Comparison of ENCODE assay signal across 8 cellular contexts in genomic region chr5:179732412-179732917, GRCh38. TPM values are rescaled to one million over a fixed set of nuclear protein-coding genes. Genes with fewer than 3 reads are reported as not detected.
DNase-seq lines count a peak whose midpoint lies in the region; ATAC-seq, FAIRE-seq and TF ChIP-seq lines count a peak whose summit lies in the region.

TSS of gene MAML1 (plus strand) at chr5:179732822. CDS start at chr5:179733113, 291 bp downstream.

- no peak for TF ChIP-seq CTCF in psoas muscle (IDR thresholded peaks at IDR 0.05)

- no peak for FAIRE-seq in urothelium cell line (lab: Jason Lieb, UNC)

- intact Hi-C loops in T-helper 2 cell treated with Interferon-gamma antibody and Interleukin-4, amounts not matched to agents 100 ng/mL and 5 ng/mL, for 36 hours (cut with micrococcal nuclease): loop anchor here (1.0 to 10.0 kb wide), 9 partner anchors 30 to 1072 kb away; partner anchors contain the start of genes CANX, HNRNPH1, MGAT1 and MGAT4B
- intact Hi-C loops in left ventricle myocardium superior (cut with micrococcal nuclease) (loop anchor here (2.0 kb wide), 1 partner anchor 34 kb away; the partner anchor contains the start of gene CANX), psoas muscle (cut with DNase I) (loop anchor here (1.0 to 5.0 kb wide), 3 partner anchors 34 to 87 kb away; partner anchors contain the start of gene CANX (in 2 of the 2))

- H3K4me1 ChIP-seq in psoas muscle: peaks cover 43% of the 10 kb centered on the region

- DNase-seq in NCI-H187 treated with DMSO at 0.1 percent for 48 hours (lab: John Stamatoyannopoulos, UW) (peak; percentile 86), anterior cingulate cortex (lab: John Stamatoyannopoulos, UW) (peak; percentile 87 to 100 (median 99)), left ventricle myocardium superior (peak; percentile 100), psoas muscle (peak; percentile 100), urothelium cell line (ENCODE audit: low spot score) (peak; percentile 99)

- no peaks in the 10 kb centered on the region for H3K27me3 ChIP-seq in psoas muscle (ENCODE audit: insufficient read depth in 3 of 3, low read length in 2 of 3)

- ATAC-seq in GM18499 (IDR thresholded peaks at IDR 0.05; ENCODE audit: insufficient read depth, unreplicated experiment) (peak; percentile 94), HG02943 (IDR thresholded peaks at IDR 0.05; ENCODE audit: low read depth, unreplicated experiment) (peak; percentile 96), left ventricle myocardium superior (peak; percentile 99), psoas muscle (peak; percentile 97 to 99 (median 98))

- 0 to 1% (median 1%) methylated on average over 41 of the region's 41 CpGs for WGBS in psoas muscle, 3 donors

- H3K4me3 ChIP-seq in psoas muscle: peak within 1 kb of the TSS; percentile 73

- H3K36me3 ChIP-seq in psoas muscle (ENCODE audit: insufficient read depth in 1 of 2, low read depth in 1 of 2): peaks cover 8 to 37% of the 10 kb centered on the region in 2 donors

- peak within 1 kb of the TSS; percentile 94 for H3K27ac ChIP-seq in psoas muscle

- H3K9me3 ChIP-seq in psoas muscle: no peaks in the 10 kb centered on the region

RNA-seq across cellular contexts. Expression of gene MAML1, which starts in this region (rescaled TPM):
- 33.3 and 36.2 TPM in 2 replicates for total RNA-seq in T-helper 2 cell treated with Interferon-gamma antibody and Interleukin-4, amounts not matched to agents 100 ng/mL and 5 ng/mL, for 36 hours
- total RNA-seq in left ventricle myocardium superior (13.5 TPM), psoas muscle (10 to 100 TPM; 11.2 to 16.0 (median 12.3) TPM)
- 10 to 100 TPM in 1 of 3 donors, 1 to 10 TPM in 2; 4.6 to 12.1 (median 5.8) TPM for polyA plus RNA-seq in psoas muscle

Comparison
In these comparisons a context has a peak if more than half of its experiments do, and no peak if none do; other contexts are left out.
1. Peak in every context shown above with its lines: DNase-seq, ATAC-seq, H3K4me3 ChIP-seq and H3K27ac ChIP-seq.